In the genomic region with DNA sequence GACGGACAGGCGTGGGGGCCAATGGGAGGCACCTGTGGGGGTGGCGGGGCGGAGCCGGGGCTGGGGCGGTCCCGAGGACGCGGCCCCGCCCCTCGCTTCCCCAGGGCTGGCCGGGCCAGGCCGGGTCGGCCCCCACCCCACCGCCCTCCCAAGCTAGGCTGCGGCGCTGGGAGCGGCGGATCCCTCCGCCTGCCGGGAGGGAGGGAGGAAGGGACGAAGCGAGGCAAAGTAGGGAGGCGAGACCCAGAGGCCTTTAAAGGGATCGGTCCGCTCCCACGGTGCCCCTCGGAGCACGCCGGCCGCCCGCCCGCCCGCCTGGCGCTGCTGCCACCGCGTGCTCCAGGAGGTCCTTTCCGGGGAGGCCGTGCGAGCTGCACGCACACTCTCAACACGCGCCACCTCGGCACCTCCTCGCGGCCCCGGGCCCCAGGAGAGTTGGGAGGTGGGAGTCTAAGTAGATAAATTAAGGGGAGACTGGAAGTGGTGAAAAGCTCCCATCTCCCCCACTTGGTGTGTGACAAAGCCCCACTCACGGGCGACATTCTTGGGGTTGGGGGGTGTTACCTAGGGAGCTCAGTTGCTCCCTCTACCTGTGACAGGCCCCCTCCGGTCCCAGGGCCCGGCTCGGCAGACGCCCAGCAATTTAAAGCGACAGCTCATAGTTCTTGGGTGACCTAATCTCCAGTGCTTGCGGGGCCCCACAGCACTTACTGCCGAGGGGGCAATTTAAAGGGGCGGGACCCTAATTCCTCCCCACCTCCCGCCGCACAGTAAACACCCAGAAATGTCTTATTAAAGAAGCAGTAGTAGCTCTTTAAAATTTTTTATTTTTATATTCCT, we compare ENCODE assay signal across 8 cellular contexts. TPM values are rescaled to one million over a fixed set of nuclear protein-coding genes. Genes with fewer than 3 reads are reported as not detected.
DNase-seq lines count a peak whose midpoint lies in the region; ATAC-seq and TF ChIP-seq lines count a peak whose summit lies in the region.

No MANE protein-coding gene starts in this region.

- POLR2A ChIA-PET in PC-3 (lab: Charles Lee; ENCODE audit: unreplicated experiment) = interaction anchor here (0.5 to 1.8 kb wide), 15 partner anchors 23 to 255 kb away, joined by 3 to 16 read pairs (median 5); a partner anchor contains a TSS

- CTCF ChIA-PET in PC-3 (lab: Charles Lee) = interaction anchor here (0.5 to 1.7 kb wide), 19 partner anchors 21 to 258 kb away, joined by 3 to 21 read pairs (median 3); a partner anchor contains a TSS

- no peaks in the 10 kb centered on the region for H3K9me2 ChIP-seq in PC-3 (replicated peaks; ENCODE audit: low read length)

- H3K27me3 ChIP-seq in PC-3 (ENCODE audit: low read length) (no peaks in the 10 kb centered on the region), esophagus (ENCODE audit: control insufficient read depth in 1 of 2, insufficient read depth in 2 of 2, low read length in 2 of 2) (no peaks in the 10 kb centered on the region), muscle layer of duodenum (ENCODE audit: low read depth, low read length) (no peaks in the 10 kb centered on the region)

- H3K4me1 ChIP-seq in PC-3 (ENCODE audit: insufficient read depth, low read length) (peaks cover 74% of the 10 kb centered on the region), esophagus (ENCODE audit: control insufficient read depth in 2 of 2, insufficient read depth in 2 of 2, low read length in 1 of 2) (peaks cover 5 to 35% of the 10 kb centered on the region in 2 donors), muscle layer of duodenum (ENCODE audit: control insufficient read depth in 1 of 2, insufficient read depth in 2 of 2, low read length in 2 of 2) (peaks cover 54 to 62% of the 10 kb centered on the region in 2 donors)

- peak overlapping the region; percentile 96 for H3K27ac ChIP-seq in PC-3 (ENCODE audit: low read length)
- H3K27ac ChIP-seq in esophagus (ENCODE audit: low read depth in 2 of 2, low read length in 1 of 2) = peak overlapping the region; percentile 99
- peak overlapping the region; percentile 100 for H3K27ac ChIP-seq in muscle layer of duodenum (ENCODE audit: low read length)

- in situ Hi-C loops in KBM-7 (cut with MboI; ENCODE audit: low pct_unique_long_range_greater_than_20kb, low sequenced_read_pairs) = no loop called here

- H3K79me2 ChIP-seq in PC-3 (ENCODE audit: low read length) = peaks cover 44% of the 10 kb centered on the region

- DNase-seq in DMS53 (lab: John Stamatoyannopoulos, UW) = peak; percentile 98
- DNase-seq in KBM-7 = peak; percentile 92
- DNase-seq in PC-3 = peak; percentile 97
- peak; percentile 96 for DNase-seq in activated T-cell treated with anti-CD3 and anti-CD28 coated beads, Interleukin-2, amount 50 U/mL, for 24 hours
- peak; percentile 89 for DNase-seq in stimulated activated CD8-positive, alpha-beta memory T cell treated with anti-CD3 and anti-CD28 coated beads, Interleukin-7, amount 100 ng/mL, for 24 hours (ENCODE audit: low read depth)

- H3K4me3 ChIP-seq in PC-3 (ENCODE audit: low read length) = peak overlapping the region; percentile 95
- H3K4me3 ChIP-seq in esophagus (ENCODE audit: low read depth in 1 of 2, low read length in 2 of 2) = peak overlapping the region; percentile 79 to 92
- H3K4me3 ChIP-seq in muscle layer of duodenum (ENCODE audit: low read depth in 1 of 2, low read length in 2 of 2) = peak overlapping the region; percentile 71 to 87

- peak overlapping the region; percentile 92 for H3K4me3 Mint-ChIP-seq in activated T-cell treated with anti-CD3 and anti-CD28 coated beads, Interleukin-2, amount 50 U/mL, for 24 hours

- H3K9me3 ChIP-seq in PC-3 (ENCODE audit: low read length) = no peaks in the 10 kb centered on the region
- H3K9me3 ChIP-seq in esophagus (ENCODE audit: control insufficient read depth in 2 of 2, insufficient read depth in 1 of 2, low read depth in 1 of 2, low read length in 1 of 2) = no peaks in the 10 kb centered on the region
- no peaks in the 10 kb centered on the region for H3K9me3 ChIP-seq in muscle layer of duodenum (ENCODE audit: control insufficient read depth in 1 of 2, low read length in 2 of 2)

- H3K36me3 ChIP-seq in PC-3 (ENCODE audit: low read depth, low read length) (no peaks in the 10 kb centered on the region), esophagus (ENCODE audit: control insufficient read depth in 2 of 2, insufficient read depth in 2 of 2, low read length in 1 of 2) (no peaks in the 10 kb centered on the region), muscle layer of duodenum (ENCODE audit: control insufficient read depth in 1 of 2, insufficient read depth in 2 of 2, low read length in 2 of 2) (peaks cover 0 to 19% of the 10 kb centered on the region in 2 donors)

- BruUV-seq in PC-3 (replicated peaks; lab: Mats Ljungman, UMichigan) = TSS peak; percentile 64

- H3F3A ChIP-seq in PC-3 (ENCODE audit: low read length, unreplicated experiment) = no peaks in the 10 kb centered on the region

- peaks cover 78% of the 10 kb centered on the region for H3K4me1 Mint-ChIP-seq in activated T-cell treated with anti-CD3 and anti-CD28 coated beads, Interleukin-2, amount 50 U/mL, for 24 hours (ENCODE audit: low read depth)

- H2AFZ ChIP-seq in PC-3 (ENCODE audit: low read length) = peak overlapping the region; percentile 83

- peak overlapping the region; percentile 85 for H3K4me2 ChIP-seq in PC-3 (ENCODE audit: low read length)

- TF ChIP-seq CTCF in PC-3 (conservative IDR thresholded peaks at IDR 0.05; ENCODE audit: low read depth, low read length) = peak; percentile 83

- peaks cover 2% of the 10 kb centered on the region for H3K9me3 Mint-ChIP-seq in activated T-cell treated with anti-CD3 and anti-CD28 coated beads, Interleukin-2, amount 50 U/mL, for 24 hours

- peak overlapping the region; percentile 98 for H3K9ac ChIP-seq in PC-3 (ENCODE audit: low read length)

- ATAC-seq in GM21717 (IDR thresholded peaks at IDR 0.05; ENCODE audit: unreplicated experiment) (peak; percentile 42), PC-3 (peak; percentile 60)

- peaks cover 32% of the 10 kb centered on the region for H4K20me1 ChIP-seq in PC-3 (ENCODE audit: low read length)

- H3K36me3 Mint-ChIP-seq in activated T-cell treated with anti-CD3 and anti-CD28 coated beads, Interleukin-2, amount 50 U/mL, for 24 hours (ENCODE audit: low read depth) = peaks cover 9% of the 10 kb centered on the region

- WGBS in esophagus, 2 donors = 0% methylated on average over 37 to 59 of the region's 59 CpGs

- H3K27me3 Mint-ChIP-seq in activated T-cell treated with anti-CD3 and anti-CD28 coated beads, Interleukin-2, amount 50 U/mL, for 24 hours = no peaks in the 10 kb centered on the region

- intact Hi-C loops in PC-3 (cut with micrococcal nuclease) = loop anchor here (1.0 to 2.0 kb wide), 2 partner anchors 45 to 70 kb away; no protein-coding TSS in a partner anchor

- H3K27ac Mint-ChIP-seq in activated T-cell treated with anti-CD3 and anti-CD28 coated beads, Interleukin-2, amount 50 U/mL, for 24 hours = peak overlapping the region; percentile 98

RNA-seq across cellular contexts. Expression of a gene that starts 0.5 kb away (rescaled TPM):
- total RNA-seq in PC-3 (2014; rRNA removed) = 17.3 and 27.4 TPM in 2 replicates
- 10 to 100 TPM in 1 of 2 donors, 1 to 10 TPM in 1; 8.5 to 13.5 TPM for polyA plus RNA-seq in esophagus

Comparison
In these comparisons a context has a peak if more than half of its experiments do, and no peak if none do; other contexts are left out.
1. Peak in every context shown above with its lines: DNase-seq, ATAC-seq, H3K4me3 ChIP-seq and H3K27ac ChIP-seq.